In the genomic region with DNA sequence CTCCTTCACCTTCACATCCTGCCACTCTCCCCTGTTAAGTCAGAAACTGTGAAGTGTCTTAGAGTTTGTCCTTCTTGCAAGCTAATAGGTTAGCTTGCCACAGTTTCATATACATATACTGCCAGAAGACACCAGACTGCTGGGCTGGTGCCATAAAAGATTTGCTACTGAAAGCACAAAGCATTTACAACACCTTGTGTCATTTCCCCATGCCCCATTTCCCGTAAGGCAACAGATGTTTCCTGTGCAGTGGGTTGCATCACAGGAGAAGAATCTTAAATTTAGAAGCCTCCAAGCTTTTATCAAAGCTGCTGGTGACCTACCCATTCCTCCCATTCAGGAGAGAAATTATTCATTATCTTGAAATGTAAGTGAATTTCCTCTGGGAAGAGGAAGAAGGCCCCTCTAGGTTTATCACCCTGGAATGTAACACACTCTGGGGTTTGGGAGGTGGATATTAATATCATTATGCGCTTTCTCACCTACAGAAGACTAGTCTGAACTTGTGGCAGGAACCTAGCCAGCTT, we compare ENCODE assay signal across 2 cellular contexts.
TF ChIP-seq lines count a peak whose summit lies in the region.

No MANE protein-coding gene starts in this region.

TF ChIP-seq in liver, 16 proteins besides CTCF, POLR2A, EP300 and RAD21 (continued from another document):
- TF ChIP-seq SP1 (IDR thresholded peaks at IDR 0.05) = no peak
- TF ChIP-seq FOXA2 (IDR thresholded peaks at IDR 0.05) = no peak
- TF ChIP-seq GABPA (IDR thresholded peaks at IDR 0.05 in 1 of 2, conservative IDR thresholded peaks at IDR 0.05 in 1 of 2) = peak in 1 of 2 donors; percentile 16
- TF ChIP-seq HNF4A (conservative IDR thresholded peaks at IDR 0.05) = peak in 1 of 2 donors; percentile 12
- TF ChIP-seq JUND (IDR thresholded peaks at IDR 0.05) = peak; percentile 17 to 27
- TF ChIP-seq ZBTB33 (IDR thresholded peaks at IDR 0.05) = no peak
- no peak for TF ChIP-seq HNF4G (IDR thresholded peaks at IDR 0.05)
- TF ChIP-seq MAX (IDR thresholded peaks at IDR 0.05) = no peak
- TF ChIP-seq EGR1 (IDR thresholded peaks at IDR 0.05; ENCODE audit: low read depth in 2 of 2) = no peak
- no peak for TF ChIP-seq REST (IDR thresholded peaks at IDR 0.05)
- TF ChIP-seq FOXA1 (IDR thresholded peaks at IDR 0.05) = no peak
- peak; percentile 64 for TF ChIP-seq NR2F2 (IDR thresholded peaks at IDR 0.05)
- peak; percentile 36 to 41 for TF ChIP-seq RXRA (IDR thresholded peaks at IDR 0.05)
- TF ChIP-seq ATF3 (IDR thresholded peaks at IDR 0.05) = peak; percentile 57

TF ChIP-seq in HepG2, 621 proteins besides CTCF, POLR2A, EP300 and RAD21 (continued from another document):
- no peak for TF ChIP-seq FOSL1 (CRISPR knock-in tag; IDR thresholded peaks at IDR 0.05; ENCODE audit: borderline replicate concordance)
